In genomic region chr1:198583209-198583802, GRCh38 we compare ENCODE assay signal across 6 cellular contexts. TPM values are rescaled to one million over a fixed set of nuclear protein-coding genes. Genes with fewer than 3 reads are reported as not detected.
"Had no signal": no experiment of that assay in that cellular context is flagged by ENCODE, and none has a peak within 500 bp of the region (broad histone marks: within the 10 kb centered on the region; RNA-seq: fewer than 3 reads in every experiment).

No MANE protein-coding gene starts in this region.

RNA-seq across cellular contexts. Expression of gene ATP6V1G3, which starts 42.8 kb away (rescaled TPM):
- total RNA-seq: LHCN-M2, PC-3, Peyer's patch, Right ventricle myocardium superior, SJSA1 had no signal
- polyA plus RNA-seq: SK-N-SH had no signal

RNA-seq across cellular contexts. Expression of gene PTPRC, which starts 55.5 kb away (rescaled TPM):
- total RNA-seq: SJSA1 had no signal
